Comparison of ENCODE assay signal across 8 cellular contexts in genomic region chr2:191245046-191245868, GRCh38. TPM values are rescaled to one million over a fixed set of nuclear protein-coding genes. Genes with fewer than 3 reads are reported as not detected.
DNase-seq lines count a peak whose midpoint lies in the region; ATAC-seq, FAIRE-seq and TF ChIP-seq lines count a peak whose summit lies in the region.

TSS of gene MYO1B (plus strand) at chr2:191245404. CDS start at chr2:191276896, 31,492 bp downstream.

- DNase-seq in D721Med (ENCODE audit: insufficient read length, low spot score) (peak; percentile 10), LoVo (ENCODE audit: low spot score) (peak; percentile 85), SK-N-SH (peak; percentile 94), adrenal gland (peak in 5 of 7 donors; percentile 23 to 71 (median 36)), right cardiac atrium (peak; percentile 69 to 88 (median 85)), sciatic nerve (ENCODE audit: low spot score) (peak; percentile 77)

- 2% methylated on average over 11 of the region's 112 CpGs for WGBS in SK-N-SH (ENCODE audit: low lambda C conversion rate)
- WGBS in adrenal gland, 4 donors = 0 to 1% (median 0%) methylated on average over 7 to 112 of the region's 112 CpGs
- WGBS in right cardiac atrium = under 1% methylated on average over 112 of the region's 112 CpGs

- H3K4me2 ChIP-seq in SK-N-SH = peak within 1 kb of the TSS; percentile 79

- peak; percentile 70 for TF ChIP-seq CTCF in D721Med (IDR thresholded peaks at IDR 0.05; ENCODE audit: insufficient read depth, missing control alignments)
- peak; percentile 67 for TF ChIP-seq CTCF in SK-N-SH (IDR thresholded peaks at IDR 0.05)
- peak in 3 of 6 experiments; percentile 1 to 40 (median 6) for TF ChIP-seq CTCF in adrenal gland (IDR thresholded peaks at IDR 0.05)

- H3K9ac ChIP-seq in SK-N-SH = peak within 1 kb of the TSS; percentile 90

- peak within 1 kb of the TSS; percentile 90 to 99 for H3K27ac ChIP-seq in SK-N-SH (ENCODE audit: low read depth in 2 of 2, low read length in 1 of 2)
- peak within 1 kb of the TSS in 2 of 5 donors; percentile 59 to 78 for H3K27ac ChIP-seq in adrenal gland
- peak within 1 kb of the TSS; percentile 61 for H3K27ac ChIP-seq in right cardiac atrium (ENCODE audit: low read length)

- H3K4me3 ChIP-seq in SK-N-SH (ENCODE audit: low read depth in 2 of 2, low read length in 1 of 2) (peak within 1 kb of the TSS; percentile 74 to 93), adrenal gland (peak within 1 kb of the TSS in 2 of 4 donors; percentile 40 to 71), right cardiac atrium (ENCODE audit: low read length) (peak within 1 kb of the TSS; percentile 71)

- peak; percentile 53 for ATAC-seq in GM21717 (IDR thresholded peaks at IDR 0.05; ENCODE audit: unreplicated experiment)
- peak; percentile 84 to 85 for ATAC-seq in right cardiac atrium
- peak; percentile 55 for ATAC-seq in sciatic nerve
- no peak for ATAC-seq in HG03469 (IDR thresholded peaks at IDR 0.05; ENCODE audit: unreplicated experiment)

- TF ChIP-seq RAD21 in SK-N-SH (IDR thresholded peaks at IDR 0.05; ENCODE audit: low read length) = peak; percentile 83

- CTCF ChIA-PET in SK-N-SH (lab: Yijun Ruan, JAX) = interaction anchor here (0.8 to 4.1 kb wide), 16 partner anchors 11 to 276 kb away, joined by 3 to 45 read pairs (median 4); no protein-coding TSS in a partner anchor

- FAIRE-seq in D721Med (lab: Jason Lieb, UNC) = no peak

- H4K20me1 ChIP-seq in SK-N-SH (ENCODE audit: insufficient read depth) = peaks cover 19% of the 10 kb centered on the region

- peaks cover 48% of the 10 kb centered on the region for H3K79me2 ChIP-seq in SK-N-SH (ENCODE audit: insufficient read depth)

- POLR2A ChIA-PET in SK-N-SH (lab: Yijun Ruan, JAX) = interaction anchor here (0.6 to 2.7 kb wide), 8 partner anchors 14 to 256 kb away, joined by 3 to 27 read pairs (median 4); no protein-coding TSS in a partner anchor

- H3K9me2 ChIP-seq in SK-N-SH = no peaks in the 10 kb centered on the region

- H3K27me3 ChIP-seq in SK-N-SH (ENCODE audit: insufficient read depth) (no peaks in the 10 kb centered on the region), adrenal gland (no peaks in the 10 kb centered on the region), right cardiac atrium (ENCODE audit: control insufficient read depth, insufficient read depth) (no peaks in the 10 kb centered on the region)

- peak in 1 of 2 experiments; percentile 26; a peak in 1 of 4 replicates for TF ChIP-seq EP300 in SK-N-SH (IDR thresholded peaks at IDR 0.05; ENCODE audit: borderline replicate concordance in 1 of 2, low read depth in 1 of 2, low read length in 1 of 2)

- H3K4me1 ChIP-seq in SK-N-SH (ENCODE audit: control insufficient read depth in 1 of 2, insufficient read depth in 2 of 2, low read depth in 1 of 2, low read length in 1 of 2) (peaks cover 22 to 30% of the 10 kb centered on the region in 2 experiments; a peak in 3 of 4 replicates), adrenal gland (replicated peaks in 1 of 2) (peaks cover 9 to 11% of the 10 kb centered on the region in 2 donors), right cardiac atrium (ENCODE audit: control insufficient read depth, insufficient read depth, low read length) (peaks cover 2% of the 10 kb centered on the region)

- no peaks in the 10 kb centered on the region for H3K36me3 ChIP-seq in SK-N-SH (replicated peaks in 1 of 2; ENCODE audit: control insufficient read depth in 1 of 2, insufficient read depth in 2 of 2, low read length in 1 of 2)
- no peaks in the 10 kb centered on the region for H3K36me3 ChIP-seq in adrenal gland (replicated peaks in 1 of 2)

- intact Hi-C loops in adrenal gland (cut with DNase I) (loop anchor here in 1 of 2 donors (10.0 kb wide), 1 partner anchor 260 kb away; no protein-coding TSS in a partner anchor), right cardiac atrium (cut with DNase I) (no loop called here), sciatic nerve (cut with DNase I) (loop anchor here (5.0 kb wide), 1 partner anchor 257 kb away; no protein-coding TSS in a partner anchor)

- peak within 1 kb of the TSS; percentile 81 for H2AFZ ChIP-seq in SK-N-SH (ENCODE audit: low read depth)

- H3K9me3 ChIP-seq in SK-N-SH (no peaks in the 10 kb centered on the region), adrenal gland (replicated peaks in 1 of 3) (no peaks in the 10 kb centered on the region), right cardiac atrium (ENCODE audit: control insufficient read depth, low read length) (no peaks in the 10 kb centered on the region)

- peaks cover 13% of the 10 kb centered on the region for H3F3A ChIP-seq in SK-N-SH (replicated peaks; ENCODE audit: insufficient read depth)

- no peak for TF ChIP-seq POLR2A in adrenal gland (IDR thresholded peaks at IDR 0.05)

TF ChIP-seq in SK-N-SH, 30 proteins besides CTCF, POLR2A, EP300 and RAD21 (continues in another document):
- peak; percentile 55 for TF ChIP-seq NRF1 (IDR thresholded peaks at IDR 0.05; ENCODE audit: low read depth, low read length)
- no peak for TF ChIP-seq EZH2phosphoT487 (IDR thresholded peaks at IDR 0.05; ENCODE audit: borderline replicate concordance, low read depth)
- no peak; the same call in 1 of the 2 replicates for TF ChIP-seq TCF12 (IDR thresholded peaks at IDR 0.05)
- peak; percentile 89 for TF ChIP-seq SMC3 (IDR thresholded peaks at IDR 0.05; ENCODE audit: low read depth, low read length)
- TF ChIP-seq, protein P1, sequence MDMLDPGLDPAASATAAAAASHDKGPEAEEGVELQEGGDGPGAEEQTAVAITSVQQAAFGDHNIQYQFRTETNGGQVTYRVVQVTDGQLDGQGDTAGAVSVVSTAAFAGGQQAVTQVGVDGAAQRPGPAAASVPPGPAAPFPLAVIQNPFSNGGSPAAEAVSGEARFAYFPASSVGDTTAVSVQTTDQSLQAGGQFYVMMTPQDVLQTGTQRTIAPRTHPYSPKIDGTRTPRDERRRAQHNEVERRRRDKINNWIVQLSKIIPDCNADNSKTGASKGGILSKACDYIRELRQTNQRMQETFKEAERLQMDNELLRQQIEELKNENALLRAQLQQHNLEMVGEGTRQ (IDR thresholded peaks at IDR 0.05; ENCODE audit: borderline replicate concordance, low read depth, low read length) = no peak
- TF ChIP-seq RFX5 (IDR thresholded peaks at IDR 0.05; ENCODE audit: low read length) = no peak
- no peak for TF ChIP-seq FOXJ3 (CRISPR knock-in tag; IDR thresholded peaks at IDR 0.05)
- TF ChIP-seq ZBTB33 (IDR thresholded peaks at IDR 0.05; ENCODE audit: borderline replicate concordance, low read depth) = no peak
- TF ChIP-seq GABPA (IDR thresholded peaks at IDR 0.05; ENCODE audit: low read depth) = no peak
- peak; percentile 77; the same call in 1 of the 2 replicates for TF ChIP-seq TAF1 (IDR thresholded peaks at IDR 0.05; ENCODE audit: borderline replicate concordance, low read depth, low read length)
- TF ChIP-seq FOSL2 (IDR thresholded peaks at IDR 0.05; ENCODE audit: borderline replicate concordance, low read depth) = no peak
- 0 out of 2 replicates have a peak, but pooled peaks have one; percentile 13 for TF ChIP-seq TEAD4 (IDR thresholded peaks at IDR 0.05; ENCODE audit: borderline replicate concordance, insufficient read depth)
- TF ChIP-seq JUND (IDR thresholded peaks at IDR 0.05) = no peak
- no peak for TF ChIP-seq MEF2A (IDR thresholded peaks at IDR 0.05; ENCODE audit: borderline replicate concordance, low read depth)
- 0 out of 2 replicates have a peak, but pooled peaks have one; percentile 40 for TF ChIP-seq MAX (IDR thresholded peaks at IDR 0.05; ENCODE audit: low read depth)
- TF ChIP-seq USF1 (IDR thresholded peaks at IDR 0.05; ENCODE audit: borderline replicate concordance, low read depth) = no peak
- no peak for TF ChIP-seq IRF3 (IDR thresholded peaks at IDR 0.05; ENCODE audit: low read depth, low read length)

RNA-seq across cellular contexts. Expression of gene MYO1B, which starts in this region (rescaled TPM):
- polyA plus RNA-seq in SK-N-SH (2012; rRNA removed) = 20.2 and 26.5 TPM in 2 replicates
- 31.0 and 32.2 TPM in 2 replicates for polyA plus RNA-seq in SK-N-SH (2012; cell fraction: cytosol; rRNA removed)
- polyA plus RNA-seq in SK-N-SH (2012; cell fraction: nucleus; rRNA removed) = 12.7 and 29.2 TPM in 2 replicates
- 10 to 100 TPM in 6 of 8 donors, 1 to 10 TPM in 2; 8.0 to 20.2 (median 14.0) TPM for total RNA-seq in adrenal gland
- 10 to 100 TPM in 1 of 3 donors, 1 to 10 TPM in 2; 6.9 to 18.0 (median 6.9) TPM for polyA plus RNA-seq in adrenal gland
- total RNA-seq in right cardiac atrium = 10 to 100 TPM; 10.3 to 16.3 (median 13.2) TPM
- 6.0 TPM for polyA plus RNA-seq in right cardiac atrium
- 74.9 TPM for total RNA-seq in sciatic nerve

Comparison
In these comparisons a context has a peak if more than half of its experiments do, and no peak if none do; other contexts are left out.
1. DNase-seq: peak in every context shown above with its lines; median percentile 94 in SK-N-SH; 85 in LoVo; 85 in right cardiac atrium; 77 in sciatic nerve; 36 in adrenal gland; 10 in D721Med.